ENCODE assay signal across 12 cellular contexts in the genomic region with DNA sequence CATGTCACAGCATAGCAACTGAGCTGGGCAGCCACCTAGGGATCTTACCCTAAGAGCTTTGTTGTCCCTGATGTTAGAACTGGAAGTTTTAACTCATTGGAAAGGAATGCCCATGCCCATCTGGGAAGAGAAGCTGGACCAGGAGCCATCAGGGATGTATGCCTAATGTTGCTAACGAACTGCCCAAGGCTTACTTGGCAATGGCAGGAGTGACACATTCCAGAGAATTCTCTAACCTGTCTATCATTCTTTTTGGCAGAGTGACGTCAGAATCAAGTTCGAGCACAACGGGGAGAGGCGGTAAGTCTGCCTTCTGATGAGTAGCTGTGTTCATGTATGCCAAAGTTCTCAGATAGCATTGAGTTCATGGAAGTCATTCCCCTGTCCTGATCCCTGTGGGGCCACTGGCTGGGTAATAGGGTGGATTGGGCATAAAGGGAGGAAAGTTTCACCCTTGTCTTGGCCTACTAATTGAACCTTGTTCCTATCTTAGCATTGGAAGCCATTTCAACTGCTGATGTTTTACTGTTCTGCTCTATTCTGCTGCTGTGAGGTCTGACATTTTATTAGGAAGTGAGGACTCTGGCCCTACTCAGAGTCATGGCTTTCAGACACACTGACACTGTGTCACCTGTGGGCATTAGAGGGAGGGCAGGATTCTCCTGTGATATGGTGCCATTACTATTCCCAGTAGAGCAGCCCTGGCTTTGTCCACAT. TPM values are rescaled to one million over a fixed set of nuclear protein-coding genes. Genes with fewer than 3 reads are reported as not detected.
DNase-seq lines count a peak whose midpoint lies in the region; ATAC-seq, FAIRE-seq and TF ChIP-seq lines count a peak whose summit lies in the region.
"Had no signal": no experiment of that assay in that cellular context is flagged by ENCODE, and none has a peak within 500 bp of the region (broad histone marks: within the 10 kb centered on the region; RNA-seq: fewer than 3 reads in every experiment).

No MANE protein-coding gene starts in this region.

- no peaks in the 10 kb centered on the region for H3K9me3 Mint-ChIP-seq in WTC11

- dilution Hi-C loops in keratinocyte (cut with MboI; ENCODE audit: extremely low pct_ligation_motif_present, low sequenced_read_pairs): no loop called here

- H3K27ac Mint-ChIP-seq in WTC11: no peak overlapping the region; the same call in 1 of the 2 replicates

- no peak for TF ChIP-seq POLR2A in GM12891 (IDR thresholded peaks at IDR 0.05; ENCODE audit: low read depth, low read length)

- H3K27me3 ChIP-seq in keratinocyte (ENCODE audit: control insufficient read depth, extremely low read depth, insufficient read depth, low read length): no peaks in the 10 kb centered on the region
- H3K27me3 ChIP-seq: thyroid gland had no signal

- no peak overlapping the region for H2AFZ ChIP-seq in keratinocyte (ENCODE audit: control insufficient read depth, low read length)

- peaks cover 2% of the 10 kb centered on the region for H3K9me1 ChIP-seq in keratinocyte (ENCODE audit: control insufficient read depth, extremely low read depth, insufficient read depth, low read length)

- no peaks in the 10 kb centered on the region for H3K79me2 ChIP-seq in keratinocyte (ENCODE audit: control insufficient read depth, insufficient read depth, low read length)

- no peaks in the 10 kb centered on the region for H3K27me3 Mint-ChIP-seq in WTC11 (ENCODE audit: low read depth)

- peaks cover 2% of the 10 kb centered on the region; the same call in 1 of the 2 replicates for H3K36me3 Mint-ChIP-seq in WTC11

- CTCF ChIA-PET in WTC11 (lab: Charles Lee): interaction anchor here (2.1 kb wide), 1 partner anchor 210 kb away, joined by 7 read pairs; no protein-coding TSS in a partner anchor

- H3K36me3 ChIP-seq in keratinocyte (ENCODE audit: control insufficient read depth in 2 of 2, extremely low read depth in 1 of 2, insufficient read depth in 2 of 2, low read length in 2 of 2): no peaks in the 10 kb centered on the region

- H3K4me1 Mint-ChIP-seq in WTC11: peaks cover 19% of the 10 kb centered on the region

- POLR2A ChIA-PET in WTC11 (lab: Charles Lee): no interaction called here

- ATAC-seq in GM21515 (IDR thresholded peaks at IDR 0.05; ENCODE audit: unreplicated experiment) (peak; percentile 50), HG03457 (IDR thresholded peaks at IDR 0.05; ENCODE audit: unreplicated experiment) (peak; percentile 31), WTC11 (no peak)

- no peak overlapping the region for H3K27ac ChIP-seq in keratinocyte (ENCODE audit: control insufficient read depth, insufficient read depth, low read length)
- H3K27ac ChIP-seq: thyroid gland had no signal

- H3K9me3 ChIP-seq in keratinocyte (ENCODE audit: control insufficient read depth, low read depth, low read length): no peaks in the 10 kb centered on the region
- H3K9me3 ChIP-seq: thyroid gland had no signal

- no peak for TF ChIP-seq CTCF in keratinocyte (optimal IDR thresholded peaks at IDR 0.05 in 1 of 3, IDR thresholded peaks at IDR 0.05 in 1 of 3, conservative IDR thresholded peaks at IDR 0.05 in 1 of 3; ENCODE audit: extremely low read depth in 1 of 3, insufficient read depth in 2 of 3, low read length in 3 of 3)
- no peak for TF ChIP-seq CTCF in WTC11 (IDR thresholded peaks at IDR 0.05)

- peak overlapping the region; percentile 29 for H3K4me2 ChIP-seq in keratinocyte (ENCODE audit: control insufficient read depth, extremely low read depth, insufficient read depth, low read depth, low read length)

- H3K4me3 ChIP-seq in keratinocyte (ENCODE audit: control insufficient read depth in 2 of 3, extremely low read depth in 1 of 3, insufficient read depth in 2 of 3, low read depth in 1 of 3, low read length in 3 of 3): no peak overlapping the region
- H3K4me3 ChIP-seq: thyroid gland had no signal

- no peak overlapping the region for H3K4me3 Mint-ChIP-seq in WTC11

- no peaks in the 10 kb centered on the region for H4K20me1 ChIP-seq in keratinocyte (ENCODE audit: control insufficient read depth, extremely low read depth, insufficient read depth, low read length)

- peaks cover 23% of the 10 kb centered on the region for H3K4me1 ChIP-seq in keratinocyte (ENCODE audit: control insufficient read depth, extremely low read depth, insufficient read depth, low read length)
- H3K4me1 ChIP-seq: thyroid gland had no signal

- H3K9ac ChIP-seq in keratinocyte (ENCODE audit: control insufficient read depth, extremely low read depth, insufficient read depth, low read length): no peak overlapping the region

- DNase-seq in GM12891 (ENCODE audit: insufficient read length, low spot score) (no peak), keratinocyte (ENCODE audit: low read depth, low spot score) (peak; percentile 52), WTC11 (ENCODE audit: low spot score) (no peak), NCI-H146 (lab: John Stamatoyannopoulos, UW) (no peak), DMS79 (lab: John Stamatoyannopoulos, UW) (no peak)
- DNase-seq in stimulated activated CD4-positive, alpha-beta T cell treated with anti-CD3 and anti-CD28 coated beads, Interleukin-4, amount 100 ng/mL, for 24 hours: no peak
- DNase-seq: anterior cingulate cortex, hippocampal formation, KBM-7, thyroid gland had no signal

- FAIRE-seq in GM12891 (lab: Jason Lieb, UNC): peak; percentile 76
- peak; percentile 96 for FAIRE-seq in keratinocyte (lab: Jason Lieb, UNC)

TF ChIP-seq in GM12891, 5 proteins besides CTCF, POLR2A, EP300 and RAD21:
- no peak for TF ChIP-seq POU2F2 (IDR thresholded peaks at IDR 0.05; ENCODE audit: low read depth, low read length)
- TF ChIP-seq POLR2AphosphoS5 (IDR thresholded peaks at IDR 0.05; ENCODE audit: low read depth, low read length): no peak
- no peak for TF ChIP-seq TAF1 (IDR thresholded peaks at IDR 0.05; ENCODE audit: low read depth, low read length)
- no peak for TF ChIP-seq SPI1 (IDR thresholded peaks at IDR 0.05; ENCODE audit: low read depth, low read length)
- no peak for TF ChIP-seq PAX5 (IDR thresholded peaks at IDR 0.05; ENCODE audit: insufficient read depth, low read length, severe bottlenecking)
TF ChIP-seq in GM12891: peak in this region for 0.

TF ChIP-seq in WTC11, 78 proteins besides CTCF, POLR2A, EP300 and RAD21:
- TF ChIP-seq ESRRA (CRISPR knock-in tag; IDR thresholded peaks at IDR 0.05; ENCODE audit: borderline replicate concordance): no peak

RNA-seq across cellular contexts. Expression of a gene that starts 23.7 kb away (rescaled TPM):
- 9.8 TPM for polyA plus RNA-seq in GM12891 (2012; ENCODE audit: low read depth, missing spikeins)
- 9.8 to 10.2 TPM (median 10.0 TPM) in 3 replicates for polyA plus RNA-seq in keratinocyte
- polyA plus RNA-seq in keratinocyte (2011; ENCODE audit: low read depth): 4.9 TPM
- 8.4 and 10.4 TPM in 2 replicates for polyA plus RNA-seq in keratinocyte (2011; cell fraction: cytosol; rRNA removed)
- polyA plus RNA-seq in keratinocyte (2011; cell fraction: nucleus; rRNA removed): 16.5 and 17.5 TPM in 2 replicates
- polyA plus RNA-seq in keratinocyte (2012; ENCODE audit: low replicate concordance): 5.2 and 11.6 TPM in 2 replicates
- polyA minus RNA-seq in keratinocyte: 13.8 to 24.0 TPM (median 16.5 TPM) in 3 replicates
- 14.4 TPM for polyA minus RNA-seq in keratinocyte (2011; cell fraction: cytosol; rRNA and poly(A)+ RNA removed)
- polyA minus RNA-seq in keratinocyte (2011; cell fraction: nucleus; rRNA and poly(A)+ RNA removed): 14.4 and 16.1 TPM in 2 replicates
- 21.8 to 25.7 TPM (median 22.5 TPM) in 3 replicates for total RNA-seq in WTC11 (2021)

RNA-seq across cellular contexts. Expression of a gene that starts 45.2 kb away (rescaled TPM):
- 22.5 TPM for polyA plus RNA-seq in GM12891 (2012; ENCODE audit: low read depth, missing spikeins)
- polyA plus RNA-seq in keratinocyte: 17.8 to 27.2 TPM (median 23.5 TPM) in 3 replicates
- polyA plus RNA-seq in keratinocyte (2011; ENCODE audit: low read depth): 29.3 TPM
- 20.4 and 28.5 TPM in 2 replicates for polyA plus RNA-seq in keratinocyte (2011; cell fraction: cytosol; rRNA removed)
- 16.4 and 17.8 TPM in 2 replicates for polyA plus RNA-seq in keratinocyte (2011; cell fraction: nucleus; rRNA removed)
- 17.4 and 22.4 TPM in 2 replicates for polyA plus RNA-seq in keratinocyte (2012; ENCODE audit: low replicate concordance)
- 10.9 to 13.9 TPM (median 12.1 TPM) in 3 replicates for polyA minus RNA-seq in keratinocyte
- polyA minus RNA-seq in keratinocyte (2011; cell fraction: cytosol; rRNA and poly(A)+ RNA removed): 15.2 TPM
- 5.0 and 9.3 TPM in 2 replicates for polyA minus RNA-seq in keratinocyte (2011; cell fraction: nucleus; rRNA and poly(A)+ RNA removed)
- 22.8 to 26.9 TPM (median 24.1 TPM) in 3 replicates for total RNA-seq in WTC11 (2021)

RNA-seq across cellular contexts. Expression of a gene that starts 54.0 kb away (rescaled TPM):
- 184 TPM for polyA plus RNA-seq in GM12891 (2012; ENCODE audit: low read depth, missing spikeins)
- 1.6 to 3.5 TPM (median 3.3 TPM) in 3 replicates for polyA plus RNA-seq in keratinocyte
- polyA plus RNA-seq in keratinocyte (2011; ENCODE audit: low read depth): not detected
- polyA plus RNA-seq in keratinocyte (2011; cell fraction: cytosol; rRNA removed): 0.61 and 2.8 TPM in 2 replicates
- 3.5 and 5.5 TPM in 2 replicates for polyA plus RNA-seq in keratinocyte (2011; cell fraction: nucleus; rRNA removed)
- 0.31 and 3.9 TPM in 2 replicates for polyA plus RNA-seq in keratinocyte (2012; ENCODE audit: low replicate concordance)
- polyA minus RNA-seq in keratinocyte: 0.26 to 2.3 TPM (median 1.5 TPM) in 3 replicates
- not detected for polyA minus RNA-seq in keratinocyte (2011; cell fraction: cytosol; rRNA and poly(A)+ RNA removed)
- polyA minus RNA-seq in keratinocyte (2011; cell fraction: nucleus; rRNA and poly(A)+ RNA removed): 0.32 and 1.2 TPM in 2 replicates
- 83.4 to 91.8 TPM (median 88.4 TPM) in 3 replicates for total RNA-seq in WTC11 (2021)
